Comparison of ENCODE assay signal across 1 cellular context in genomic region chr4:1548812-1549637, GRCh38.
TF ChIP-seq lines count a peak whose summit lies in the region.

No MANE protein-coding gene starts in this region.

TF ChIP-seq in HepG2, 621 proteins besides CTCF, POLR2A, EP300 and RAD21 (continued from another document):
- TF ChIP-seq, protein P1, sequence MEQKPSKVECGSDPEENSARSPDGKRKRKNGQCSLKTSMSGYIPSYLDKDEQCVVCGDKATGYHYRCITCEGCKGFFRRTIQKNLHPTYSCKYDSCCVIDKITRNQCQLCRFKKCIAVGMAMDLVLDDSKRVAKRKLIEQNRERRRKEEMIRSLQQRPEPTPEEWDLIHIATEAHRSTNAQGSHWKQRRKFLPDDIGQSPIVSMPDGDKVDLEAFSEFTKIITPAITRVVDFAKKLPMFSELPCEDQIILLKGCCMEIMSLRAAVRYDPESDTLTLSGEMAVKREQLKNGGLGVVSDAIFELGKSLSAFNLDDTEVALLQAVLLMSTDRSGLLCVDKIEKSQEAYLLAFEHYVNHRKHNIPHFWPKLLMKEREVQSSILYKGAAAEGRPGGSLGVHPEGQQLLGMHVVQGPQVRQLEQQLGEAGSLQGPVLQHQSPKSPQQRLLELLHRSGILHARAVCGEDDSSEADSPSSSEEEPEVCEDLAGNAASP (CRISPR knock-in tag; IDR thresholded peaks at IDR 0.05; ENCODE audit: borderline replicate concordance): 0 out of 2 replicates have a peak, but pooled peaks have one; percentile 22
- TF ChIP-seq, protein P2, sequence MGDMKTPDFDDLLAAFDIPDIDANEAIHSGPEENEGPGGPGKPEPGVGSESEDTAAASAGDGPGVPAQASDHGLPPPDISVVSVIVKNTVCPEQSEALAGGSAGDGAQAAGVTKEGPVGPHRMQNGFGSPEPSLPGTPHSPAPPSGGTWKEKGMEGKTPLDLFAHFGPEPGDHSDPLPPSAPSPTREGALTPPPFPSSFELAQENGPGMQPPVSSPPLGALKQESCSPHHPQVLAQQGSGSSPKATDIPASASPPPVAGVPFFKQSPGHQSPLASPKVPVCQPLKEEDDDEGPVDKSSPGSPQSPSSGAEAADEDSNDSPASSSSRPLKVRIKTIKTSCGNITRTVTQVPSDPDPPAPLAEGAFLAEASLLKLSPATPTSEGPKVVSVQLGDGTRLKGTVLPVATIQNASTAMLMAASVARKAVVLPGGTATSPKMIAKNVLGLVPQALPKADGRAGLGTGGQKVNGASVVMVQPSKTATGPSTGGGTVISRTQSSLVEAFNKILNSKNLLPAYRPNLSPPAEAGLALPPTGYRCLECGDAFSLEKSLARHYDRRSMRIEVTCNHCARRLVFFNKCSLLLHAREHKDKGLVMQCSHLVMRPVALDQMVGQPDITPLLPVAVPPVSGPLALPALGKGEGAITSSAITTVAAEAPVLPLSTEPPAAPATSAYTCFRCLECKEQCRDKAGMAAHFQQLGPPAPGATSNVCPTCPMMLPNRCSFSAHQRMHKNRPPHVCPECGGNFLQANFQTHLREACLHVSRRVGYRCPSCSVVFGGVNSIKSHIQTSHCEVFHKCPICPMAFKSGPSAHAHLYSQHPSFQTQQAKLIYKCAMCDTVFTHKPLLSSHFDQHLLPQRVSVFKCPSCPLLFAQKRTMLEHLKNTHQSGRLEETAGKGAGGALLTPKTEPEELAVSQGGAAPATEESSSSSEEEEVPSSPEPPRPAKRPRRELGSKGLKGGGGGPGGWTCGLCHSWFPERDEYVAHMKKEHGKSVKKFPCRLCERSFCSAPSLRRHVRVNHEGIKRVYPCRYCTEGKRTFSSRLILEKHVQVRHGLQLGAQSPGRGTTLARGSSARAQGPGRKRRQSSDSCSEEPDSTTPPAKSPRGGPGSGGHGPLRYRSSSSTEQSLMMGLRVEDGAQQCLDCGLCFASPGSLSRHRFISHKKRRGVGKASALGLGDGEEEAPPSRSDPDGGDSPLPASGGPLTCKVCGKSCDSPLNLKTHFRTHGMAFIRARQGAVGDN (CRISPR knock-in tag; IDR thresholded peaks at IDR 0.05): peak; percentile 24; the same call in 1 of the 2 replicates
- TF ChIP-seq EZH2 (conservative IDR thresholded peaks at IDR 0.05; ENCODE audit: low read depth, low read length): 0 out of 2 replicates have a peak, but pooled peaks have one; percentile 61
- peak; percentile 56 for TF ChIP-seq STAG1 (CRISPR knock-in tag; IDR thresholded peaks at IDR 0.05)
- peak; percentile 50; the same call in 1 of the 2 replicates for TF ChIP-seq KDM2A (CRISPR knock-in tag; IDR thresholded peaks at IDR 0.05; ENCODE audit: borderline replicate concordance, low read depth)
- TF ChIP-seq HINFP (CRISPR knock-in tag; IDR thresholded peaks at IDR 0.05; ENCODE audit: low read depth): peak; percentile 40; the same call in 1 of the 2 replicates
- TF ChIP-seq HNRNPLL (IDR thresholded peaks at IDR 0.05; ENCODE audit: low read depth, low read length, poor library complexity, severe bottlenecking): peak; percentile 22
- TF ChIP-seq XRCC5 (optimal IDR thresholded peaks at IDR 0.05; ENCODE audit: low read length): peak; percentile 38
- TF ChIP-seq MTF2 (CRISPR knock-in tag; IDR thresholded peaks at IDR 0.05; ENCODE audit: borderline replicate concordance): peak; percentile 71; the same call in 1 of the 2 replicates
